Comparison of ENCODE assay signal across 10 cellular contexts in the genomic region with DNA sequence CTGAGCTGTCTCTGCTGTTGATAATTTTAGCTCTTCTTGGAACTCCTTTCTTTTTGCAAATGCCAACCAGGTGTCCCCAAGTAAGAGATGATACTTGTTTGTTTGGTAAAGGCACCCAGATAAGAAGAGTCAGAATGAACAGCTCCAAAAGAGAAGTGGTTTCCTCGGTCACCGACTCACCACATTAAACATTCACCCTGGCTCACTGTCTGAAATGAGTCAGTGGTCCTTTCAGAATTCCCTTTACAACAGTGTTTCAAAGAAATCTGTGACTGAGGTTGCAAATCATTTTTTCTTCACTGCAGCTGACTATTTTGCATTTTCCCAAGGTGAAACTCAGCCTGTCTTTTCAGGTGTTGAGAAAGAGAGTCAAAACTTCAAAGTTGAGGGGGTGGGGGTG. TPM values are rescaled to one million over a fixed set of nuclear protein-coding genes. Genes with fewer than 3 reads are reported as not detected.
A peak's percentile ranks its signal among the peaks of the same experiment; 100 is the strongest.
DNase-seq lines count a peak whose midpoint lies in the region; ATAC-seq and TF ChIP-seq lines count a peak whose summit lies in the region.
"Had no signal": no experiment of that assay in that cellular context is flagged by ENCODE, and none has a peak within 500 bp of the region (broad histone marks: within the 10 kb centered on the region; RNA-seq: fewer than 3 reads in every experiment).

No MANE protein-coding gene starts in this region.

- peaks cover 9% of the 10 kb centered on the region for H3K27me3 Mint-ChIP-seq in activated CD8-positive, alpha-beta T cell treated with anti-CD3 and anti-CD28 coated beads for 36 hours
- H3K27me3 Mint-ChIP-seq in natural killer cell (ENCODE audit: low read depth in 2 of 2): no peaks in the 10 kb centered on the region

- POLR2A ChIA-PET in activated CD8-positive, alpha-beta T cell treated with anti-CD3 and anti-CD28 coated beads for 36 hours (lab: Charles Lee): interaction anchor here (0.6 to 4.8 kb wide), 12 partner anchors 9 to 247 kb away, joined by 3 to 28 read pairs (median 6); partner anchors contain the start of gene DARS1

- H3K36me3 ChIP-seq in KMS-11 (ENCODE audit: insufficient read depth): no peaks in the 10 kb centered on the region
- H3K36me3 ChIP-seq: WERI-Rb-1 had no signal

- DNase-seq in activated CD8-positive, alpha-beta T cell treated with anti-CD3 and anti-CD28 coated beads for 36 hours: peak; percentile 91
- DNase-seq in natural killer cell: no peak
- no peak for DNase-seq in NCI-H146 treated with DMSO at 0.1 percent for 48 hours (lab: John Stamatoyannopoulos, UW; ENCODE audit: unreplicated experiment)
- DNase-seq in DMS114 treated with DMSO at 0.1 percent for 48 hours (lab: John Stamatoyannopoulos, UW; ENCODE audit: unreplicated experiment): no peak
- DNase-seq in nucleus accumbens (lab: John Stamatoyannopoulos, UW): no peak
- DNase-seq: NCI-H446 treated with DMSO at 0.1 percent for 48 hours, WERI-Rb-1 had no signal

- TF ChIP-seq CTCF in KMS-11 (conservative IDR thresholded peaks at IDR 0.05; ENCODE audit: low read depth, low read length) (no peak), natural killer cell (IDR thresholded peaks at IDR 0.05) (no peak)
- TF ChIP-seq CTCF in activated CD8-positive, alpha-beta T cell treated with anti-CD3 and anti-CD28 coated beads for 36 hours (IDR thresholded peaks at IDR 0.05): no peak

- peak; percentile 26 for ATAC-seq in GM18858 (IDR thresholded peaks at IDR 0.05; ENCODE audit: unreplicated experiment)
- peak; percentile 6 for ATAC-seq in activated CD8-positive, alpha-beta T cell treated with anti-CD3 and anti-CD28 coated beads for 36 hours
- ATAC-seq in natural killer cell: no peak
- ATAC-seq in GM21360 (IDR thresholded peaks at IDR 0.05; ENCODE audit: unreplicated experiment): no peak

- H2AFZ ChIP-seq in KMS-11 (ENCODE audit: low read depth): no peak overlapping the region

- no peaks in the 10 kb centered on the region for H3K9me3 Mint-ChIP-seq in activated CD8-positive, alpha-beta T cell treated with anti-CD3 and anti-CD28 coated beads for 36 hours
- H3K9me3 Mint-ChIP-seq in natural killer cell: no peaks in the 10 kb centered on the region

- peak overlapping the region; percentile 17 for H3K4me3 Mint-ChIP-seq in activated CD8-positive, alpha-beta T cell treated with anti-CD3 and anti-CD28 coated beads for 36 hours
- peak overlapping the region; percentile 35 for H3K4me3 Mint-ChIP-seq in natural killer cell

- H3K4me3 ChIP-seq in KMS-11 (IDR thresholded peaks at IDR 0.05; ENCODE audit: insufficient read depth, low read depth, low read length): no peak overlapping the region

- H3K4me2 ChIP-seq in KMS-11: peak overlapping the region; percentile 74

- CTCF ChIA-PET in activated CD8-positive, alpha-beta T cell treated with anti-CD3 and anti-CD28 coated beads for 36 hours (lab: Charles Lee): interaction anchor here (0.8 to 3.5 kb wide), 10 partner anchors 10 to 250 kb away, joined by 3 to 14 read pairs (median 3); no protein-coding TSS in a partner anchor

- H3K9ac ChIP-seq in KMS-11: no peak overlapping the region

- H3K4me1 ChIP-seq in KMS-11 (ENCODE audit: low read depth, poor library complexity, severe bottlenecking): peaks cover 84% of the 10 kb centered on the region

- H3K27ac Mint-ChIP-seq in activated CD8-positive, alpha-beta T cell treated with anti-CD3 and anti-CD28 coated beads for 36 hours: peak overlapping the region; percentile 84
- peak overlapping the region; percentile 93 to 99 for H3K27ac Mint-ChIP-seq in natural killer cell

- H3K27ac ChIP-seq in KMS-11: peak overlapping the region; percentile 88; the same call in 1 of the 2 replicates
- H3K27ac ChIP-seq: WERI-Rb-1 had no signal

- no peaks in the 10 kb centered on the region for H3K36me3 Mint-ChIP-seq in activated CD8-positive, alpha-beta T cell treated with anti-CD3 and anti-CD28 coated beads for 36 hours (ENCODE audit: low read depth)
- H3K36me3 Mint-ChIP-seq in natural killer cell: no peaks in the 10 kb centered on the region

- H3K4me1 Mint-ChIP-seq in activated CD8-positive, alpha-beta T cell treated with anti-CD3 and anti-CD28 coated beads for 36 hours (ENCODE audit: low read depth): peaks cover 96% of the 10 kb centered on the region
- H3K4me1 Mint-ChIP-seq in natural killer cell: peaks cover 86 to 88% of the 10 kb centered on the region in 2 donors

- H3K79me2 ChIP-seq in KMS-11 (ENCODE audit: insufficient read depth, low read depth): no peaks in the 10 kb centered on the region

- intact Hi-C loops in activated CD8-positive, alpha-beta T cell treated with anti-CD3 and anti-CD28 coated beads for 36 hours (cut with micrococcal nuclease): loop anchor here (5.0 kb wide), 4 partner anchors 77 to 217 kb away; partner anchors contain the start of gene DARS1
- intact Hi-C loops in natural killer cell (cut with micrococcal nuclease): loop anchor here (5.0 kb wide), 1 partner anchor 173 kb away; no protein-coding TSS in a partner anchor

- H4K20me1 ChIP-seq in KMS-11 (ENCODE audit: insufficient read depth): no peaks in the 10 kb centered on the region

- H3K27me3 ChIP-seq in KMS-11 (ENCODE audit: insufficient read depth, low read depth): no peaks in the 10 kb centered on the region

RNA-seq across cellular contexts. Expression of gene CXCR4, which starts 16.2 kb away (rescaled TPM):
- 100 to 1,000 TPM in 1 of 2 experiments, 10 to 100 TPM in 1; 97.0 to 103 TPM for total RNA-seq in activated CD8-positive, alpha-beta T cell treated with anti-CD3 and anti-CD28 coated beads for 36 hours
- 100 to 1,000 TPM; 582 to 848 (median 741) TPM for total RNA-seq in natural killer cell

Comparison
In these comparisons a context has a peak if more than half of its experiments do, and no peak if none do; other contexts are left out.
1. ATAC-seq: peak in GM18858 (single experiment) and activated CD8-positive, alpha-beta T cell treated with anti-CD3 and anti-CD28 coated beads for 36 hours (single experiment); none in natural killer cell (0 of 3) and GM21360 (single experiment).
2. RNA of gene CXCR4, which starts 16.2 kb away (total RNA-seq): 582 to 848 TPM in natural killer cell; 97.0 to 103 TPM in activated CD8-positive, alpha-beta T cell treated with anti-CD3 and anti-CD28 coated beads for 36 hours; every median in the first group is over 4 times any median in the second.